19 cellular contexts compared by ENCODE assay signal in the genomic region with DNA sequence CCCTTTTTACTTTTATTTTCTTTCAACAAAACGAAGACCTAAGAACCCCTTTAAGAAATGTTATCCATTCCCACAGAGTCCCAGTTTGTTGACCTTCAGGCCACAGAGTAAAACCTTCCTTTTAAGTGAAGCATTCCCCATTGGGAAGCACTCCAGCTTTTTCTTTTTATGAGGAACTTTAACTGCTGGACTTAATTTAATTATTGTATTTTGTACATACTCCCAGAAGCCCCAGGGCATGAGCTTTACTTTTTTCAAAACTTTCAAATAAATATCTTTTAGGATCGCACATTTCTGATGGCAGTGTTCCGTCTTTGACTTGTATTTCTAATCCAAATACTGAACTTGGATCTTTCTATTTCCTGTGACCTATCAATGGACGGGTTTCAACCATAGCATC.
A peak's percentile ranks its signal among the peaks of the same experiment; 100 is the strongest.
DNase-seq lines count a peak whose midpoint lies in the region; ATAC-seq and TF ChIP-seq lines count a peak whose summit lies in the region.
"Had no signal": no experiment of that assay in that cellular context is flagged by ENCODE, and none has a peak within 500 bp of the region (broad histone marks: within the 10 kb centered on the region; RNA-seq: fewer than 3 reads in every experiment).

No MANE protein-coding gene starts in this region.

- DNase-seq in endodermal cell, result no peak
- no peak for DNase-seq in nephron progenitor cell
- DNase-seq in posterior vena cava (ENCODE audit: low spot score), result no peak
- no peak for DNase-seq in Caco-2
- DNase-seq in activated effector memory CD4-positive, alpha-beta T cell treated with anti-CD3 and anti-CD28 coated beads, Interleukin-2, amount 50 U/mL, for 16 hours, result no peak
- DNase-seq: AML-193; Calu3; CD4-positive, alpha-beta memory T cell; DMS79 treated with DMSO at 0.1 percent for 48 hours; HCEC 1CT; HFFc6; IMR-90 had no signal

- H3K9me3 ChIP-seq in HEK293 (ENCODE audit: control insufficient read depth, insufficient read depth, low read depth, low read length) (no peaks in the 10 kb centered on the region), endodermal cell (ENCODE audit: control insufficient read depth, low read length) (no peaks in the 10 kb centered on the region), Caco-2 (no peaks in the 10 kb centered on the region)
- H3K9me3 ChIP-seq: A549 had no signal

- H3K9me3 Mint-ChIP-seq in endodermal cell, result no peaks in the 10 kb centered on the region
- H3K9me3 Mint-ChIP-seq in nephron progenitor cell, result no peaks in the 10 kb centered on the region
- H3K9me3 Mint-ChIP-seq in Caco-2 (ENCODE audit: unreplicated experiment), result no peaks in the 10 kb centered on the region
- H3K9me3 Mint-ChIP-seq: CD14-positive monocyte; CD4-positive, alpha-beta memory T cell; HFFc6 had no signal

- H3K36me3 Mint-ChIP-seq in endodermal cell (ENCODE audit: low read depth), result no peaks in the 10 kb centered on the region
- no peaks in the 10 kb centered on the region for H3K36me3 Mint-ChIP-seq in nephron progenitor cell (ENCODE audit: low read depth)
- H3K36me3 Mint-ChIP-seq in Caco-2 (ENCODE audit: insufficient read depth, unreplicated experiment), result no peaks in the 10 kb centered on the region
- H3K36me3 Mint-ChIP-seq: CD14-positive monocyte; CD4-positive, alpha-beta memory T cell had no signal

- H3K4me3 Mint-ChIP-seq in endodermal cell (no peak overlapping the region), nephron progenitor cell (no peak overlapping the region), Caco-2 (ENCODE audit: unreplicated experiment) (no peak overlapping the region)
- H3K4me3 Mint-ChIP-seq: CD4-positive, alpha-beta memory T cell; HFFc6 had no signal

- no peak overlapping the region for H3K27ac Mint-ChIP-seq in endodermal cell
- peak overlapping the region; percentile 93 for H3K27ac Mint-ChIP-seq in nephron progenitor cell
- no peak overlapping the region for H3K27ac Mint-ChIP-seq in Caco-2 (ENCODE audit: unreplicated experiment)
- H3K27ac Mint-ChIP-seq: CD14-positive monocyte; CD4-positive, alpha-beta memory T cell; HFFc6 had no signal

- H3K36me3 ChIP-seq in HEK293 (ENCODE audit: control insufficient read depth in 2 of 2, insufficient read depth in 1 of 2, low read length in 2 of 2) (no peaks in the 10 kb centered on the region), endodermal cell (ENCODE audit: control insufficient read depth, insufficient read depth, low read length) (no peaks in the 10 kb centered on the region), Caco-2 (ENCODE audit: control insufficient read depth, insufficient read depth, low read length) (no peaks in the 10 kb centered on the region)

- CTCF ChIA-PET in HEK293 (lab: Yijun Ruan, JAX) (interaction anchor here (0.7 to 3.6 kb wide), 2 partner anchors 13 to 855 kb away, joined by 3 to 12 read pairs; no protein-coding TSS in a partner anchor), Caco-2 (lab: Charles Lee) (no interaction called here)

- H3K27ac ChIP-seq in C4-2B, result peak overlapping the region; percentile 84
- H3K27ac ChIP-seq in HEK293 (ENCODE audit: extremely low read depth, low read depth, low read length), result no peak overlapping the region
- peak overlapping the region; percentile 40 for H3K27ac ChIP-seq in endodermal cell (ENCODE audit: low read depth, low read length)
- H3K27ac ChIP-seq: 22Rv1, A549 had no signal

- H3K27me3 ChIP-seq in endodermal cell (ENCODE audit: control insufficient read depth, insufficient read depth, low read length, poor library complexity, severe bottlenecking) (no peaks in the 10 kb centered on the region), Caco-2 (replicated peaks; ENCODE audit: control insufficient read depth, insufficient read depth, low read length) (no peaks in the 10 kb centered on the region)

- TF ChIP-seq CTCF in C4-2B (conservative IDR thresholded peaks at IDR 0.05) (no peak), HEK293 (tag by site-specific recombination; IDR thresholded peaks at IDR 0.05) (no peak), endodermal cell (conservative IDR thresholded peaks at IDR 0.05) (no peak), nephron progenitor cell (IDR thresholded peaks at IDR 0.05) (no peak), Caco-2 (IDR thresholded peaks at IDR 0.05; ENCODE audit: insufficient read depth in 1 of 2, low read depth in 1 of 2, low read length in 1 of 2, severe bottlenecking in 1 of 2, unreplicated experiment in 1 of 2) (no peak)

- 78 to 82% methylated on average over 4 of the region's 4 CpGs for WGBS in endodermal cell (ENCODE audit: insufficient coverage in 1 of 2, insufficient read length in 1 of 2), 2 experiments

- H3K4me1 Mint-ChIP-seq in endodermal cell (peaks cover 7% of the 10 kb centered on the region), nephron progenitor cell (peaks cover 62% of the 10 kb centered on the region), Caco-2 (ENCODE audit: low read depth, unreplicated experiment) (no peaks in the 10 kb centered on the region)
- H3K4me1 Mint-ChIP-seq: CD14-positive monocyte had no signal

- no peak for ATAC-seq in HG03095 (IDR thresholded peaks at IDR 0.05; ENCODE audit: unreplicated experiment)
- ATAC-seq: A549, GM12878 had no signal

- H3K4me3 ChIP-seq in HEK293 (ENCODE audit: low read depth, low read length) (no peak overlapping the region), endodermal cell (ENCODE audit: low read length) (no peak overlapping the region), Caco-2 (ENCODE audit: low read depth, low read length) (no peak overlapping the region)
- H3K4me3 ChIP-seq: A549, GM12878 had no signal

- H3K4me1 ChIP-seq in HEK293 (ENCODE audit: control insufficient read depth, insufficient read depth, low read length) (0 out of 2 replicates have a peak, but pooled peaks cover 2% of the 10 kb centered on the region), endodermal cell (ENCODE audit: control insufficient read depth, insufficient read depth, low read length) (no peaks in the 10 kb centered on the region), Caco-2 (no peaks in the 10 kb centered on the region)
- H3K4me1 ChIP-seq: A549 had no signal

- intact Hi-C loops in posterior vena cava (cut with DNase I) (no loop called here), Caco-2 (cut with micrococcal nuclease; ENCODE audit: unreplicated experiment) (loop anchor here (5.0 kb wide), 1 partner anchor 245 kb away; no protein-coding TSS in a partner anchor)

- H3K27me3 Mint-ChIP-seq in endodermal cell (ENCODE audit: insufficient read depth) (peaks cover 16% of the 10 kb centered on the region), nephron progenitor cell (ENCODE audit: low read depth, poor library complexity) (peaks cover 4% of the 10 kb centered on the region), Caco-2 (ENCODE audit: insufficient read depth, unreplicated experiment) (peaks cover 4% of the 10 kb centered on the region)

- no peak overlapping the region for H3K9ac ChIP-seq in endodermal cell (ENCODE audit: extremely low read depth, low read length, poor library complexity, severe bottlenecking)

- POLR2A ChIA-PET in HEK293 (lab: Yijun Ruan, JAX) (no interaction called here), Caco-2 (lab: Charles Lee) (no interaction called here)

- no TSS peak for BruUV-seq in Caco-2 (replicated peaks; lab: Mats Ljungman, UMichigan)

TF ChIP-seq in HEK293, 187 proteins besides CTCF, POLR2A, EP300 and RAD21:
- no peak for TF ChIP-seq ZNF776 (tag by site-specific recombination; IDR thresholded peaks at IDR 0.05; ENCODE audit: borderline replicate concordance)
- TF ChIP-seq GLI4 (tag by site-specific recombination; IDR thresholded peaks at IDR 0.05), result no peak
- TF ChIP-seq PRDM6 (tag by site-specific recombination; IDR thresholded peaks at IDR 0.05), result peak; percentile 72
- TF ChIP-seq, protein P1, sequence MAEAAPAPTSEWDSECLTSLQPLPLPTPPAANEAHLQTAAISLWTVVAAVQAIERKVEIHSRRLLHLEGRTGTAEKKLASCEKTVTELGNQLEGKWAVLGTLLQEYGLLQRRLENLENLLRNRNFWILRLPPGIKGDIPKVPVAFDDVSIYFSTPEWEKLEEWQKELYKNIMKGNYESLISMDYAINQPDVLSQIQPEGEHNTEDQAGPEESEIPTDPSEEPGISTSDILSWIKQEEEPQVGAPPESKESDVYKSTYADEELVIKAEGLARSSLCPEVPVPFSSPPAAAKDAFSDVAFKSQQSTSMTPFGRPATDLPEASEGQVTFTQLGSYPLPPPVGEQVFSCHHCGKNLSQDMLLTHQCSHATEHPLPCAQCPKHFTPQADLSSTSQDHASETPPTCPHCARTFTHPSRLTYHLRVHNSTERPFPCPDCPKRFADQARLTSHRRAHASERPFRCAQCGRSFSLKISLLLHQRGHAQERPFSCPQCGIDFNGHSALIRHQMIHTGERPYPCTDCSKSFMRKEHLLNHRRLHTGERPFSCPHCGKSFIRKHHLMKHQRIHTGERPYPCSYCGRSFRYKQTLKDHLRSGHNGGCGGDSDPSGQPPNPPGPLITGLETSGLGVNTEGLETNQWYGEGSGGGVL (tag by site-specific recombination; IDR thresholded peaks at IDR 0.05), result no peak
